ENCODE assay signal across 21 cellular contexts in the genomic region with DNA sequence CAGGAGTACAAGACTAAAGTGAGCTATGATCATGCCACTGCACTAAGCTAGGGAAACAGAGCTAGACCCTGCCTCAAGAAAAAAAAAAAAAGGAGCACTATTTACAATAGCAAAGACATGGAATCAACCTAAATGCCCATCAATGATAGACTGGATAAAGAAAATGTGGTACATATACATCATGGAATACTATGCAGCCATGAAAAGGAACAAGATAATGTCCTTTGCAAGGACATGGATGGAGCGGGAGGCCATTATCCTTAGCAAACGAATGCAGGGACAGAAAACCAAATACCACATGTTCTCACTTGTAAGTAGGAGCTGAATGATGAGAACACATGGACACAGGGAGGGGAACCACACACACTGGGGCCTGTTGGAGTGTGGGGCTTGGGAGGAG. TPM values are rescaled to one million over a fixed set of nuclear protein-coding genes. Genes with fewer than 3 reads are reported as not detected.
"Had no signal": no experiment of that assay in that cellular context is flagged by ENCODE, and none has a peak within 500 bp of the region (broad histone marks: within the 10 kb centered on the region; RNA-seq: fewer than 3 reads in every experiment).

No MANE protein-coding gene starts in this region.

RNA-seq across cellular contexts. Expression of gene NLRP9, which starts 7.8 kb away (rescaled TPM):
- total RNA-seq: activated naive CD4-positive, alpha-beta T cell treated with anti-CD3 and anti-CD28 coated beads for 36 hours; activated naive CD8-positive, alpha-beta T cell treated with anti-CD3 and anti-CD28 coated beads for 36 hours; activated naive CD8-positive, alpha-beta T cell treated with anti-CD3 and anti-CD28 coated beads, Interleukin-2, amount 10 ng/mL, durations not matched to agents 7 days and 5 days; activated T-cell treated with anti-CD3 and anti-CD28 coated beads, Interleukin-2, amount 50 U/mL, for 4 hours; activated T-cell treated with anti-CD3 and anti-CD28 coated beads, Interleukin-2, amount 50 U/mL, for 72 hours; activated T-helper 1 cell treated with anti-CD3 and anti-CD28 coated beads, Interleukin-12 subunit alpha, Interleukin-12 subunit beta, Interleukin-2, Interleukin-4 antibody, amounts not matched to agents 30 ng/mL and 10 ng/mL and 1 ng/mL, durations not matched to agents 14 hours and 24 hours and 36 hours; activated T-helper 17 cell treated with anti-CD3 and anti-CD28 coated beads, Interleukin-2, amount 50 U/mL, for 72 hours; activated T-helper 2 cell treated with anti-CD3 and anti-CD28 coated beads, Interferon-gamma antibody, Interleukin-2, Interleukin-4, amounts not matched to agents 10 μg/mL and 5 μg/mL and 100 μg/mL, durations not matched to agents 14 hours and 24 hours and 36 hours; adrenal gland; aorta; ascending aorta; astrocyte; body of pancreas; breast epithelium; bronchial epithelial cell; cardiac muscle cell; cardiac septum; cerebellum; chondrocyte had no signal
- polyA plus RNA-seq: adipose tissue, adrenal gland, aorta, cardiac muscle cell had no signal

RNA-seq across cellular contexts. Expression of gene RFPL4A, which starts 28.5 kb away (rescaled TPM):
- total RNA-seq: activated naive CD4-positive, alpha-beta T cell treated with anti-CD3 and anti-CD28 coated beads for 36 hours; activated naive CD4-positive, alpha-beta T cell treated with anti-CD3 and anti-CD28 coated beads, Interleukin-2, amount 50 U/mL, for 72 hours; activated naive CD8-positive, alpha-beta T cell treated with anti-CD3 and anti-CD28 coated beads for 36 hours; activated naive CD8-positive, alpha-beta T cell treated with anti-CD3 and anti-CD28 coated beads, Interleukin-2, amount 10 ng/mL, durations not matched to agents 7 days and 5 days; activated T-cell treated with anti-CD3 and anti-CD28 coated beads, Interleukin-2, amount 50 U/mL, for 4 hours; activated T-cell treated with anti-CD3 and anti-CD28 coated beads, Interleukin-2, amount 50 U/mL, for 72 hours; activated T-helper 1 cell treated with anti-CD3 and anti-CD28 coated beads, Interleukin-12 subunit alpha, Interleukin-12 subunit beta, Interleukin-2, Interleukin-4 antibody, amounts not matched to agents 30 ng/mL and 10 ng/mL and 1 ng/mL, durations not matched to agents 14 hours and 24 hours and 36 hours; activated T-helper 17 cell treated with anti-CD3 and anti-CD28 coated beads, Interleukin-2, amount 50 U/mL, for 72 hours; activated T-helper 2 cell treated with anti-CD3 and anti-CD28 coated beads, Interferon-gamma antibody, Interleukin-2, Interleukin-4, amounts not matched to agents 10 μg/mL and 5 μg/mL and 100 μg/mL, durations not matched to agents 14 hours and 24 hours and 36 hours; aorta; ascending aorta; body of pancreas; breast epithelium; bronchial epithelial cell; cardiac muscle cell; cerebellum; chondrocyte had no signal
- polyA plus RNA-seq: adipose tissue, adrenal gland, aorta, cardiac muscle cell had no signal

RNA-seq across cellular contexts. Expression of gene RFPL4AL1, which starts 38.5 kb away (rescaled TPM):
- total RNA-seq: activated naive CD4-positive, alpha-beta T cell treated with anti-CD3 and anti-CD28 coated beads for 36 hours; activated naive CD4-positive, alpha-beta T cell treated with anti-CD3 and anti-CD28 coated beads, Interleukin-2, amount 50 U/mL, for 72 hours; activated naive CD8-positive, alpha-beta T cell treated with anti-CD3 and anti-CD28 coated beads for 36 hours; activated naive CD8-positive, alpha-beta T cell treated with anti-CD3 and anti-CD28 coated beads, Interleukin-2, amount 10 ng/mL, durations not matched to agents 7 days and 5 days; activated T-cell treated with anti-CD3 and anti-CD28 coated beads, Interleukin-2, amount 50 U/mL, for 4 hours; activated T-cell treated with anti-CD3 and anti-CD28 coated beads, Interleukin-2, amount 50 U/mL, for 72 hours; activated T-helper 1 cell treated with anti-CD3 and anti-CD28 coated beads, Interleukin-12 subunit alpha, Interleukin-12 subunit beta, Interleukin-2, Interleukin-4 antibody, amounts not matched to agents 30 ng/mL and 10 ng/mL and 1 ng/mL, durations not matched to agents 14 hours and 24 hours and 36 hours; activated T-helper 17 cell treated with anti-CD3 and anti-CD28 coated beads, Interleukin-2, amount 50 U/mL, for 72 hours; activated T-helper 2 cell treated with anti-CD3 and anti-CD28 coated beads, Interferon-gamma antibody, Interleukin-2, Interleukin-4, amounts not matched to agents 10 μg/mL and 5 μg/mL and 100 μg/mL, durations not matched to agents 14 hours and 24 hours and 36 hours; adrenal gland; aorta; ascending aorta; astrocyte; breast epithelium; bronchial epithelial cell; cardiac muscle cell; cerebellum; chondrocyte had no signal
- polyA plus RNA-seq: adipose tissue, adrenal gland, aorta, cardiac muscle cell had no signal
